ENCODE assay signal across 1 cellular context in genomic region chr3:65548848-65549625, GRCh38.
TF ChIP-seq lines count a peak whose summit lies in the region.

No MANE protein-coding gene starts in this region.

TF ChIP-seq in HEK293, 187 proteins besides CTCF, POLR2A, EP300 and RAD21 (continued from another document and continues in another):
- TF ChIP-seq HOXD13 (CRISPR knock-in tag; IDR thresholded peaks at IDR 0.05; ENCODE audit: borderline replicate concordance) (no peak), PRDM10 (tag by site-specific recombination; IDR thresholded peaks at IDR 0.05) (0 out of 2 replicates have a peak, but pooled peaks have one; percentile 22), ZBTB48 (tag by site-specific recombination; IDR thresholded peaks at IDR 0.05) (peak; percentile 53), ZSCAN30 (tag by site-specific recombination; IDR thresholded peaks at IDR 0.05) (no peak), SP2 (tag by site-specific recombination; IDR thresholded peaks at IDR 0.05) (0 out of 2 replicates have a peak, but pooled peaks have one; percentile 11), ZNF639 (tag by site-specific recombination; IDR thresholded peaks at IDR 0.05) (no peak), ZNF548 (tag by site-specific recombination; IDR thresholded peaks at IDR 0.05) (no peak), ZNF600 (tag by site-specific recombination; IDR thresholded peaks at IDR 0.05) (0 out of 2 replicates have a peak, but pooled peaks have one; percentile 21), ZNF76 (tag by site-specific recombination; IDR thresholded peaks at IDR 0.05; ENCODE audit: borderline replicate concordance, low read depth) (0 out of 2 replicates have a peak, but pooled peaks have one; percentile 19), FEZF1 (tag by site-specific recombination; IDR thresholded peaks at IDR 0.05) (no peak), GLIS2 (tag by site-specific recombination; IDR thresholded peaks at IDR 0.05) (no peak; the same call in 1 of the 2 replicates), ZNF221 (tag by site-specific recombination; IDR thresholded peaks at IDR 0.05; ENCODE audit: borderline replicate concordance) (no peak), ZNF561 (tag by site-specific recombination; IDR thresholded peaks at IDR 0.05; ENCODE audit: borderline replicate concordance) (peak; percentile 63; the same call in 1 of the 2 replicates), ZNF768 (tag by site-specific recombination; IDR thresholded peaks at IDR 0.05) (no peak), ZFP3 (tag by site-specific recombination; IDR thresholded peaks at IDR 0.05; ENCODE audit: low read depth) (no peak), WT1 (tag by site-specific recombination; IDR thresholded peaks at IDR 0.05) (no peak), ZNF214 (tag by site-specific recombination; IDR thresholded peaks at IDR 0.05; ENCODE audit: borderline replicate concordance) (no peak), KLF9 (tag by site-specific recombination; IDR thresholded peaks at IDR 0.05; ENCODE audit: low read depth) (no peak), ZNF624 (tag by site-specific recombination; IDR thresholded peaks at IDR 0.05) (no peak), ZBTB26 (tag by site-specific recombination; optimal IDR thresholded peaks at IDR 0.05) (peak; percentile 96), ZNF658 (tag by site-specific recombination; IDR thresholded peaks at IDR 0.05) (no peak), ZNF292 (tag by site-specific recombination; IDR thresholded peaks at IDR 0.05; ENCODE audit: borderline replicate concordance, low read depth) (no peak), ZNF133 (tag by site-specific recombination; IDR thresholded peaks at IDR 0.05) (no peak), GLI2 (tag by site-specific recombination; IDR thresholded peaks at IDR 0.05; ENCODE audit: borderline replicate concordance, low read depth) (no peak), ZNF837 (tag by site-specific recombination; IDR thresholded peaks at IDR 0.05) (no peak), TCF7L2 (IDR thresholded peaks at IDR 0.05; ENCODE audit: borderline replicate concordance, low read depth, low read length) (no peak), ZNF626 (tag by site-specific recombination; IDR thresholded peaks at IDR 0.05) (no peak), PRDM1 (tag by site-specific recombination; IDR thresholded peaks at IDR 0.05) (no peak), GLI4 (tag by site-specific recombination; IDR thresholded peaks at IDR 0.05) (no peak), ZNF473 (tag by site-specific recombination; IDR thresholded peaks at IDR 0.05) (no peak), ZNF558 (tag by site-specific recombination; IDR thresholded peaks at IDR 0.05) (no peak), KLF10 (tag by site-specific recombination; IDR thresholded peaks at IDR 0.05) (no peak), ZNF423 (tag by site-specific recombination; IDR thresholded peaks at IDR 0.05) (no peak), IKZF3 (tag by site-specific recombination; IDR thresholded peaks at IDR 0.05) (no peak), ZNF335 (tag by site-specific recombination; conservative IDR thresholded peaks at IDR 0.05) (peak; percentile 64), HIC1 (tag by site-specific recombination; IDR thresholded peaks at IDR 0.05) (no peak), ZBTB8A (tag by site-specific recombination; IDR thresholded peaks at IDR 0.05) (peak; percentile 55; the same call in 1 of the 2 replicates), ZNF16 (tag by site-specific recombination; IDR thresholded peaks at IDR 0.05; ENCODE audit: low read depth) (no peak), REPIN1 (tag by site-specific recombination; IDR thresholded peaks at IDR 0.05; ENCODE audit: low read depth) (no peak), ZNF366 (tag by site-specific recombination; conservative IDR thresholded peaks at IDR 0.05) (peak; percentile 93), ZNF157 (tag by site-specific recombination; IDR thresholded peaks at IDR 0.05) (no peak), YY1 (tag by site-specific recombination; IDR thresholded peaks at IDR 0.05) (peak; percentile 36; the same call in 1 of the 2 replicates), ZNF398 (tag by site-specific recombination; IDR thresholded peaks at IDR 0.05) (peak; percentile 77)
- TF ChIP-seq, protein P1, sequence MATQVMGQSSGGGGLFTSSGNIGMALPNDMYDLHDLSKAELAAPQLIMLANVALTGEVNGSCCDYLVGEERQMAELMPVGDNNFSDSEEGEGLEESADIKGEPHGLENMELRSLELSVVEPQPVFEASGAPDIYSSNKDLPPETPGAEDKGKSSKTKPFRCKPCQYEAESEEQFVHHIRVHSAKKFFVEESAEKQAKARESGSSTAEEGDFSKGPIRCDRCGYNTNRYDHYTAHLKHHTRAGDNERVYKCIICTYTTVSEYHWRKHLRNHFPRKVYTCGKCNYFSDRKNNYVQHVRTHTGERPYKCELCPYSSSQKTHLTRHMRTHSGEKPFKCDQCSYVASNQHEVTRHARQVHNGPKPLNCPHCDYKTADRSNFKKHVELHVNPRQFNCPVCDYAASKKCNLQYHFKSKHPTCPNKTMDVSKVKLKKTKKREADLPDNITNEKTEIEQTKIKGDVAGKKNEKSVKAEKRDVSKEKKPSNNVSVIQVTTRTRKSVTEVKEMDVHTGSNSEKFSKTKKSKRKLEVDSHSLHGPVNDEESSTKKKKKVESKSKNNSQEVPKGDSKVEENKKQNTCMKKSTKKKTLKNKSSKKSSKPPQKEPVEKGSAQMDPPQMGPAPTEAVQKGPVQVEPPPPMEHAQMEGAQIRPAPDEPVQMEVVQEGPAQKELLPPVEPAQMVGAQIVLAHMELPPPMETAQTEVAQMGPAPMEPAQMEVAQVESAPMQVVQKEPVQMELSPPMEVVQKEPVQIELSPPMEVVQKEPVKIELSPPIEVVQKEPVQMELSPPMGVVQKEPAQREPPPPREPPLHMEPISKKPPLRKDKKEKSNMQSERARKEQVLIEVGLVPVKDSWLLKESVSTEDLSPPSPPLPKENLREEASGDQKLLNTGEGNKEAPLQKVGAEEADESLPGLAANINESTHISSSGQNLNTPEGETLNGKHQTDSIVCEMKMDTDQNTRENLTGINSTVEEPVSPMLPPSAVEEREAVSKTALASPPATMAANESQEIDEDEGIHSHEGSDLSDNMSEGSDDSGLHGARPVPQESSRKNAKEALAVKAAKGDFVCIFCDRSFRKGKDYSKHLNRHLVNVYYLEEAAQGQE (tag by site-specific recombination; IDR thresholded peaks at IDR 0.05), result no peak
- TF ChIP-seq, protein P2, sequence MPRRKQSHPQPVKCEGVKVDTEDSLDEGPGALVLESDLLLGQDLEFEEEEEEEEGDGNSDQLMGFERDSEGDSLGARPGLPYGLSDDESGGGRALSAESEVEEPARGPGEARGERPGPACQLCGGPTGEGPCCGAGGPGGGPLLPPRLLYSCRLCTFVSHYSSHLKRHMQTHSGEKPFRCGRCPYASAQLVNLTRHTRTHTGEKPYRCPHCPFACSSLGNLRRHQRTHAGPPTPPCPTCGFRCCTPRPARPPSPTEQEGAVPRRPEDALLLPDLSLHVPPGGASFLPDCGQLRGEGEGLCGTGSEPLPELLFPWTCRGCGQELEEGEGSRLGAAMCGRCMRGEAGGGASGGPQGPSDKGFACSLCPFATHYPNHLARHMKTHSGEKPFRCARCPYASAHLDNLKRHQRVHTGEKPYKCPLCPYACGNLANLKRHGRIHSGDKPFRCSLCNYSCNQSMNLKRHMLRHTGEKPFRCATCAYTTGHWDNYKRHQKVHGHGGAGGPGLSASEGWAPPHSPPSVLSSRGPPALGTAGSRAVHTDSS (tag by site-specific recombination; IDR thresholded peaks at IDR 0.05), result no peak
- TF ChIP-seq, protein P3, sequence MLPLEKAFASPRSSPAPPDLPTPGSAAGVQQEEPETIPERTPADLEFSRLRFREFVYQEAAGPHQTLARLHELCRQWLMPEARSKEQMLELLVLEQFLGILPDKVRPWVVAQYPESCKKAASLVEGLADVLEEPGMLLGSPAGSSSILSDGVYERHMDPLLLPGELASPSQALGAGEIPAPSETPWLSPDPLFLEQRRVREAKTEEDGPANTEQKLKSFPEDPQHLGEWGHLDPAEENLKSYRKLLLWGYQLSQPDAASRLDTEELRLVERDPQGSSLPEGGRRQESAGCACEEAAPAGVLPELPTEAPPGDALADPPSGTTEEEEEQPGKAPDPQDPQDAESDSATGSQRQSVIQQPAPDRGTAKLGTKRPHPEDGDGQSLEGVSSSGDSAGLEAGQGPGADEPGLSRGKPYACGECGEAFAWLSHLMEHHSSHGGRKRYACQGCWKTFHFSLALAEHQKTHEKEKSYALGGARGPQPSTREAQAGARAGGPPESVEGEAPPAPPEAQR (tag by site-specific recombination; IDR thresholded peaks at IDR 0.05), result no peak
